Comparison of ENCODE assay signal across 36 cellular contexts in the genomic region with DNA sequence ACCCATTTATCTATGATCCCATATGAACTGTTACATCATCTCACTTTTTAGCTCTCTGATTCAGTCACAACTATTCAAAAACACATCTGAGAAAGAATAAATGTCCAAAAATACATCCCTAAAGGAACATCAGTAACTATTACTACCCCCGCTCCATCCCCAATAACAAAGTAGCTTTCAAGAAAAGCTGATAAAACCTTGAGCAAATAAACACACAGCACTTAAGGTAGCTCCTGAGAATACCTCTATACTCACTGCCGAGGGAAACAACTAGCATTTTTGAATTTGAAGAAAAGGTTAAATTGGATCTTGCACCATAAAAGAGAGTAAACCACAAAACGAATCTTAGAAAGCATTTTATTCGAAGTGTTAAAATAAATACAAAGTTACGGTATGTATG.
"Had no signal": no experiment of that assay in that cellular context is flagged by ENCODE, and none has a peak within 500 bp of the region (broad histone marks: within the 10 kb centered on the region; RNA-seq: fewer than 3 reads in every experiment).

No MANE protein-coding gene starts in this region.

- H3K27me3 ChIP-seq: ascending aorta, cardiac muscle cell had no signal

- H3K9me3 ChIP-seq: ascending aorta had no signal

- H3K36me3 Mint-ChIP-seq: activated CD4-positive, alpha-beta memory T cell treated with anti-CD3 and anti-CD28 coated beads for 36 hours; activated naive CD8-positive, alpha-beta T cell; activated naive CD8-positive, alpha-beta T cell treated with anti-CD3 and anti-CD28 coated beads, Interleukin-2, amount 10 ng/mL, durations not matched to agents 7 days and 5 days; brain had no signal

- H3K36me3 ChIP-seq: ascending aorta, cardiac muscle cell had no signal

- H3K4me3 ChIP-seq: ascending aorta, cardiac muscle cell had no signal

- H3K27ac ChIP-seq: ascending aorta, cardiac muscle cell, VCaP had no signal

- ATAC-seq: activated CD8-positive, alpha-beta T cell treated with anti-CD3 and anti-CD28 coated beads for 36 hours; activated naive CD8-positive, alpha-beta T cell treated with anti-CD3 and anti-CD28 coated beads, Interleukin-2, amount 50 U/mL, for 24 hours; activated T-cell treated with anti-CD3 and anti-CD28 coated beads, Interleukin-2, amount 50 U/mL, for 4 hours; activated T-cell treated with anti-CD3 and anti-CD28 coated beads, Interleukin-2, amount 50 U/mL, for 72 hours; activated T-helper 17 cell treated with anti-CD3 and anti-CD28 coated beads, Interleukin-2, amount 50 U/mL, for 72 hours had no signal

- H3K27ac Mint-ChIP-seq: activated B cell treated with CpG ODN at 0.5 μM for 24 hours; activated CD4-positive, alpha-beta memory T cell treated with anti-CD3 and anti-CD28 coated beads for 36 hours; activated CD4-positive, alpha-beta T cell treated with anti-CD3 and anti-CD28 coated beads, Interleukin-2, amount 10 ng/mL, durations not matched to agents 24 days and 14 days; activated CD8-positive, alpha-beta T cell treated with anti-CD3 and anti-CD28 coated beads for 36 hours; activated naive CD4-positive, alpha-beta T cell treated with anti-CD3 and anti-CD28 coated beads for 36 hours; activated naive CD8-positive, alpha-beta T cell; activated naive CD8-positive, alpha-beta T cell treated with anti-CD3 and anti-CD28 coated beads, Interleukin-2, amount 10 ng/mL, durations not matched to agents 7 days and 5 days; activated T-cell treated with anti-CD3 and anti-CD28 coated beads, Interleukin-2, amount 50 U/mL, for 72 hours; activated T-helper 1 cell treated with anti-CD3 and anti-CD28 coated beads, Interleukin-12 subunit alpha, Interleukin-12 subunit beta, Interleukin-2, Interleukin-4 antibody, amounts not matched to agents 30 ng/mL and 10 ng/mL and 1 ng/mL, durations not matched to agents 14 hours and 24 hours and 36 hours; activated T-helper 17 cell treated with anti-CD3 and anti-CD28 coated beads, Interleukin-2, amount 50 U/mL, for 72 hours; brain; T-helper 1 cell treated with Interleukin-12 subunit alpha and Interleukin-12 subunit beta and Interleukin-4 antibody, amounts not matched to agents 30 μg/mL and 1 μg/mL, for 36 hours; T-helper 2 cell treated with Interferon-gamma antibody and Interleukin-4, amounts not matched to agents 5 μg/mL and 100 μg/mL, for 36 hours had no signal

- H3K4me1 ChIP-seq: ascending aorta had no signal

- DNase-seq: activated B cell treated with CpG ODN at 0.5 μM for 24 hours; activated CD4-positive, alpha-beta memory T cell treated with anti-CD3 and anti-CD28 coated beads for 36 hours; activated CD4-positive, alpha-beta T cell treated with anti-CD3 and anti-CD28 coated beads for 4 hours; activated CD4-positive, alpha-beta T cell treated with anti-CD3 and anti-CD28 coated beads, Interleukin-2, amount 10 ng/mL, durations not matched to agents 24 days and 14 days; activated CD4-positive, alpha-beta T cell treated with anti-CD3 and anti-CD28 coated beads, Interleukin-2, amount 50 U/mL, for 1 hour; activated CD4-positive, alpha-beta T cell treated with anti-CD3 and anti-CD28 coated beads, Interleukin-2, amount 50 U/mL, for 4 hours; activated CD4-positive, CD25-positive, alpha-beta regulatory T cell treated with anti-CD3 and anti-CD28 coated beads, Interleukin-2, amount 50 U/mL, for 72 hours; activated CD8-positive, alpha-beta memory T cell treated with anti-CD3 and anti-CD28 coated beads, Interleukin-2, amount 50 U/mL, for 4 hours; activated CD8-positive, alpha-beta T cell treated with anti-CD3 and anti-CD28 coated beads for 36 hours; activated effector memory CD4-positive, alpha-beta T cell treated with anti-CD3 and anti-CD28 coated beads, Interleukin-2, amount 50 U/mL, for 16 hours; activated gamma-delta T cell treated with Interleukin-2 at 50 U/mL for 16 hours; activated naive CD4-positive, alpha-beta T cell; activated naive CD4-positive, alpha-beta T cell treated with anti-CD3 and anti-CD28 coated beads for 36 hours; activated naive CD4-positive, alpha-beta T cell treated with anti-CD3 and anti-CD28 coated beads, Interleukin-2, amount 50 U/mL, for 16 hours; activated naive CD8-positive, alpha-beta T cell treated with anti-CD3 and anti-CD28 coated beads, Interleukin-2, amount 10 ng/mL, durations not matched to agents 7 days and 5 days; activated naive CD8-positive, alpha-beta T cell treated with anti-CD3 and anti-CD28 coated beads, Interleukin-2, amount 50 U/mL, for 24 hours; activated T-cell treated with anti-CD3 and anti-CD28 coated beads for 4 hours; activated T-cell treated with anti-CD3 and anti-CD28 coated beads, Interleukin-2, amount 50 U/mL, for 1 hour; activated T-cell treated with anti-CD3 and anti-CD28 coated beads, Interleukin-2, amount 50 U/mL, for 4 hours; activated T-cell treated with anti-CD3 and anti-CD28 coated beads, Interleukin-2, amount 50 U/mL, for 72 hours; amygdala; anterior cingulate cortex; caudate nucleus; cerebellar nuclear complex; T-helper 2 cell; T-helper 9 cell had no signal

- H3K9me3 Mint-ChIP-seq: activated CD4-positive, alpha-beta memory T cell treated with anti-CD3 and anti-CD28 coated beads for 36 hours; activated CD8-positive, alpha-beta T cell treated with anti-CD3 and anti-CD28 coated beads for 36 hours; activated naive CD4-positive, alpha-beta T cell treated with anti-CD3 and anti-CD28 coated beads for 36 hours; activated naive CD8-positive, alpha-beta T cell treated with anti-CD3 and anti-CD28 coated beads, Interleukin-2, amount 10 ng/mL, durations not matched to agents 7 days and 5 days; activated naive CD8-positive, alpha-beta T cell treated with anti-CD3 and anti-CD28 coated beads, Interleukin-2, amount 50 U/mL, for 24 hours; activated T-cell treated with anti-CD3 and anti-CD28 coated beads, Interleukin-2, amount 50 U/mL, for 4 hours; activated T-cell treated with anti-CD3 and anti-CD28 coated beads, Interleukin-2, amount 50 U/mL, for 72 hours; activated T-helper 1 cell treated with anti-CD3 and anti-CD28 coated beads, Interleukin-12 subunit alpha, Interleukin-12 subunit beta, Interleukin-2, Interleukin-4 antibody, amounts not matched to agents 30 ng/mL and 10 ng/mL and 1 ng/mL, durations not matched to agents 14 hours and 24 hours and 36 hours; activated T-helper 17 cell treated with anti-CD3 and anti-CD28 coated beads, Interleukin-2, amount 50 U/mL, for 72 hours; brain; central memory CD8-positive, alpha-beta T cell; T-helper 1 cell treated with Interleukin-12 subunit alpha and Interleukin-12 subunit beta and Interleukin-4 antibody, amounts not matched to agents 30 μg/mL and 1 μg/mL, for 36 hours; T-helper 2 cell treated with Interferon-gamma antibody and Interleukin-4, amounts not matched to agents 5 μg/mL and 100 μg/mL, for 36 hours had no signal
